In the genomic region with DNA sequence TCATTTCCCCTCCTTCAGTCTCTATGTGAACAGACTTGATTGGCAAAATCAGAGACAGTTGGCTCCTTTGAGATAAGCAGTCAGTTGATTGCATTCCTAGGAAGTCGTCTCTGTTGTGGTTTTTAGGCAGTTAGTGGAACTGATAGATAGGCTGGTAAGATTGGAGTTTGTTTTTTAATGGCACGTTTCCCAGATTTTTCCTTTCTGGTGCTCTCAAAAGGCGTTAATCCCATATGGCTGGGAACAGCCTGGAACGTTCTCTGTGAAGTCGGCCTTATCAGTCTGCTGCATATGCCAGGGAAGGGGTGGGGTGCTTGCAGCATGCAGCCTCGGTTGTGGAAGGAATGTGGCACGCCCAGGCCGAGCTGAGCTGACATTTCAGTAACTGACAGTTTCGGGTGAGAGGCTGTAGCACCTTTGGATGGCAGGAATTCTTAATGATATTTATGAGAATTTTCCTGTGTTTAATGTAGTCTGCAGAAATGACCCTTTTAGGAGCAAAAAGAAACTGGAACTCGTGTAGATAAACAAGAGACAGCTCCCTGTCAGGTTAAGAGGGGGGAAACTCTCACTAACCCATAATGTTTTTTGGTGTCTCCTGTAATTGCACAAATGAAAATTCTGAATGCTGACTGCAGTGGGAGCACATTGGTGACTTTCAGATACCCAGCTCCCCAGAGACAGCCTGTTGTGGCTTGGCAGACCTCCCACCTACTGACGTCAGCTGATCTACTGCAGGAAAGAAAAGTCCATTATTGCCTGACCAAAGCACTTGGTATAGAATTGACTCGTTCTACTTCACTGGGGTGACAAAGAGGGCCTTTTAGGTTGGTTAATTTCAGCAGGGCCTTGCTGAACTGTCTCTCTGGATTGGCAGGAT, we compare ENCODE assay signal across 1 cellular context.
TF ChIP-seq lines count a peak whose summit lies in the region.

No MANE protein-coding gene starts in this region.

TF ChIP-seq in K562, 482 proteins besides CTCF, POLR2A, EP300 and RAD21 (continued from another document and continues in another):
- TF ChIP-seq, protein P1, sequence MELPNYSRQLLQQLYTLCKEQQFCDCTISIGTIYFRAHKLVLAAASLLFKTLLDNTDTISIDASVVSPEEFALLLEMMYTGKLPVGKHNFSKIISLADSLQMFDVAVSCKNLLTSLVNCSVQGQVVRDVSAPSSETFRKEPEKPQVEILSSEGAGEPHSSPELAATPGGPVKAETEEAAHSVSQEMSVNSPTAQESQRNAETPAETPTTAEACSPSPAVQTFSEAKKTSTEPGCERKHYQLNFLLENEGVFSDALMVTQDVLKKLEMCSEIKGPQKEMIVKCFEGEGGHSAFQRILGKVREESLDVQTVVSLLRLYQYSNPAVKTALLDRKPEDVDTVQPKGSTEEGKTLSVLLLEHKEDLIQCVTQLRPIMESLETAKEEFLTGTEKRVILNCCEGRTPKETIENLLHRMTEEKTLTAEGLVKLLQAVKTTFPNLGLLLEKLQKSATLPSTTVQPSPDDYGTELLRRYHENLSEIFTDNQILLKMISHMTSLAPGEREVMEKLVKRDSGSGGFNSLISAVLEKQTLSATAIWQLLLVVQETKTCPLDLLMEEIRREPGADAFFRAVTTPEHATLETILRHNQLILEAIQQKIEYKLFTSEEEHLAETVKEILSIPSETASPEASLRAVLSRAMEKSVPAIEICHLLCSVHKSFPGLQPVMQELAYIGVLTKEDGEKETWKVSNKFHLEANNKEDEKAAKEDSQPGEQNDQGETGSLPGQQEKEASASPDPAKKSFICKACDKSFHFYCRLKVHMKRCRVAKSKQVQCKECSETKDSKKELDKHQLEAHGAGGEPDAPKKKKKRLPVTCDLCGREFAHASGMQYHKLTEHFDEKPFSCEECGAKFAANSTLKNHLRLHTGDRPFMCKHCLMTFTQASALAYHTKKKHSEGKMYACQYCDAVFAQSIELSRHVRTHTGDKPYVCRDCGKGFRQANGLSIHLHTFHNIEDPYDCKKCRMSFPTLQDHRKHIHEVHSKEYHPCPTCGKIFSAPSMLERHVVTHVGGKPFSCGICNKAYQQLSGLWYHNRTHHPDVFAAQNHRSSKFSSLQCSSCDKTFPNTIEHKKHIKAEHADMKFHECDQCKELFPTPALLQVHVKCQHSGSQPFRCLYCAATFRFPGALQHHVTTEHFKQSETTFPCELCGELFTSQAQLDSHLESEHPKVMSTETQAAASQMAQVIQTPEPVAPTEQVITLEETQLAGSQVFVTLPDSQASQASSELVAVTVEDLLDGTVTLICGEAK (IDR thresholded peaks at IDR 0.05), result 0 out of 2 replicates have a peak, but pooled peaks have one; percentile 46
- TF ChIP-seq, protein P1 (CRISPR knock-in tag; IDR thresholded peaks at IDR 0.05), result no peak
- 0 out of 2 replicates have a peak, but pooled peaks have one; percentile 25 for TF ChIP-seq EGR1 (conservative IDR thresholded peaks at IDR 0.05)
- TF ChIP-seq ILK (tag; IDR thresholded peaks at IDR 0.05; ENCODE audit: borderline replicate concordance, low read depth), result no peak; the same call in 1 of the 2 replicates
- no peak for TF ChIP-seq ESRRB (CRISPR knock-in tag; IDR thresholded peaks at IDR 0.05; ENCODE audit: borderline replicate concordance)
- peak; percentile 99 for TF ChIP-seq ARID1B (IDR thresholded peaks at IDR 0.05)
- no peak for TF ChIP-seq ZHX1 (conservative IDR thresholded peaks at IDR 0.05; ENCODE audit: low read length)
- TF ChIP-seq BRD4 (IDR thresholded peaks at IDR 0.05), result no peak
- TF ChIP-seq, protein P2, sequence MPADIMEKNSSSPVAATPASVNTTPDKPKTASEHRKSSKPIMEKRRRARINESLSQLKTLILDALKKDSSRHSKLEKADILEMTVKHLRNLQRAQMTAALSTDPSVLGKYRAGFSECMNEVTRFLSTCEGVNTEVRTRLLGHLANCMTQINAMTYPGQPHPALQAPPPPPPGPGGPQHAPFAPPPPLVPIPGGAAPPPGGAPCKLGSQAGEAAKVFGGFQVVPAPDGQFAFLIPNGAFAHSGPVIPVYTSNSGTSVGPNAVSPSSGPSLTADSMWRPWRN (IDR thresholded peaks at IDR 0.05; ENCODE audit: low read depth), result peak; percentile 99
- 0 out of 2 replicates have a peak, but pooled peaks have one; percentile 52 for TF ChIP-seq HIVEP1 (CRISPR knock-in tag; IDR thresholded peaks at IDR 0.05)
- no peak for TF ChIP-seq PATZ1 (CRISPR knock-in tag; IDR thresholded peaks at IDR 0.05; ENCODE audit: borderline replicate concordance)
- TF ChIP-seq MBD2 (IDR thresholded peaks at IDR 0.05; ENCODE audit: borderline replicate concordance, low read depth), result no peak; the same call in none of the 2 replicates
- peak; percentile 96 for TF ChIP-seq ZNF589 (CRISPR knock-in tag; IDR thresholded peaks at IDR 0.05; ENCODE audit: low read depth)
- peak; percentile 58; the same call in 1 of the 2 replicates for TF ChIP-seq ZNF263 (CRISPR knock-in tag; IDR thresholded peaks at IDR 0.05; ENCODE audit: borderline replicate concordance)
- TF ChIP-seq KAT2B (IDR thresholded peaks at IDR 0.05; ENCODE audit: low read depth, low read length), result no peak
- peak; percentile 82 for TF ChIP-seq POLR2AphosphoS5 (IDR thresholded peaks at IDR 0.05; ENCODE audit: control insufficient read depth, insufficient read depth, low read depth, low read length)
- TF ChIP-seq ZNF318 (IDR thresholded peaks at IDR 0.05; ENCODE audit: borderline replicate concordance in 1 of 2, low read depth in 1 of 2), result peak; percentile 79 to 93; a peak in 3 of 4 replicates
